13 cellular contexts compared by ENCODE assay signal in genomic region chr2:86507600-86507999, GRCh38. TPM values are rescaled to one million over a fixed set of nuclear protein-coding genes. Genes with fewer than 3 reads are reported as not detected.
DNase-seq lines count a peak whose midpoint lies in the region; ATAC-seq and TF ChIP-seq lines count a peak whose summit lies in the region.
"Had no signal": no experiment of that assay in that cellular context is flagged by ENCODE, and none has a peak within 500 bp of the region (broad histone marks: within the 10 kb centered on the region; RNA-seq: fewer than 3 reads in every experiment).

No MANE protein-coding gene starts in this region.

- H3K36me3 ChIP-seq in left ventricle myocardium inferior: peaks cover 73% of the 10 kb centered on the region
- peaks cover 7 to 73% of the 10 kb centered on the region in 2 donors for H3K36me3 ChIP-seq in psoas muscle (ENCODE audit: insufficient read depth in 1 of 2, low read depth in 1 of 2)

- DNase-seq in Right ventricle myocardium superior (no peak), cardiac septum (ENCODE audit: low spot score) (no peak), left ventricle myocardium inferior (no peak), psoas muscle (no peak), Kasumi-1 (lab: John Stamatoyannopoulos, UW) (no peak)
- DNase-seq: Calu3; CD8-positive, alpha-beta T cell; DMS79 treated with DMSO at 0.1 percent for 48 hours; GF-D8; GM23248; HCEC 1CT had no signal

- no peaks in the 10 kb centered on the region for H3K27me3 ChIP-seq in left ventricle myocardium inferior (ENCODE audit: low read depth)
- H3K27me3 ChIP-seq in psoas muscle (ENCODE audit: insufficient read depth in 3 of 3, low read length in 2 of 3): no peaks in the 10 kb centered on the region
- H3K27me3 ChIP-seq: BLaER1 treated with 17β-estradiol and CSF1 and Interleukin-3, amounts not matched to agents 10 nM and 100 nM had no signal

- WGBS in psoas muscle, 3 donors: 35 to 40% (median 38%) methylated on average over 7 of the region's 7 CpGs

- TF ChIP-seq CTCF in left ventricle myocardium inferior (IDR thresholded peaks at IDR 0.05; ENCODE audit: borderline replicate concordance): no peak
- no peak for TF ChIP-seq CTCF in psoas muscle (IDR thresholded peaks at IDR 0.05)

- intact Hi-C loops in Right ventricle myocardium superior (cut with DNase I): no loop called here
- intact Hi-C loops in cardiac septum (cut with DNase I): no loop called here
- intact Hi-C loops in left ventricle myocardium inferior (cut with micrococcal nuclease): no loop called here
- intact Hi-C loops in psoas muscle (cut with DNase I): no loop called here

- ATAC-seq in Right ventricle myocardium superior (ENCODE audit: poor library complexity) (peak; percentile 64), psoas muscle (peak; percentile 19 to 83 (median 48)), GM18909 (IDR thresholded peaks at IDR 0.05; ENCODE audit: poor library complexity, unreplicated experiment) (no peak)
- ATAC-seq: CD8-positive, alpha-beta T cell had no signal

- H3K9me3 ChIP-seq in left ventricle myocardium inferior (replicated peaks) (no peaks in the 10 kb centered on the region), psoas muscle (no peaks in the 10 kb centered on the region)

- H3K4me3 ChIP-seq in left ventricle myocardium inferior (no peak overlapping the region), psoas muscle (no peak overlapping the region)
- H3K4me3 ChIP-seq: BLaER1 treated with 17β-estradiol and CSF1 and Interleukin-3, amounts not matched to agents 10 nM and 100 nM; GM23248 had no signal

- H3K4me1 ChIP-seq in left ventricle myocardium inferior (peaks cover 48% of the 10 kb centered on the region), psoas muscle (peaks cover 24% of the 10 kb centered on the region)
- H3K4me1 ChIP-seq: BLaER1 treated with 17β-estradiol and CSF1 and Interleukin-3, amounts not matched to agents 10 nM and 100 nM had no signal

- H3K27ac ChIP-seq in left ventricle myocardium inferior (replicated peaks): peak overlapping the region; percentile 2
- no peak overlapping the region for H3K27ac ChIP-seq in psoas muscle
- H3K27ac ChIP-seq: BLaER1 treated with 17β-estradiol and CSF1 and Interleukin-3, amounts not matched to agents 10 nM and 100 nM; GM23248 had no signal

RNA-seq across cellular contexts. Expression of gene CHMP3, which starts 55.6 kb away (rescaled TPM):
- total RNA-seq in Right ventricle myocardium superior: 173 TPM
- total RNA-seq in cardiac septum: 175 TPM
- 149 TPM for total RNA-seq in left ventricle myocardium inferior
- total RNA-seq in psoas muscle: 100 to 1,000 TPM in 2 of 4 donors, 10 to 100 TPM in 2; 84.9 to 133 (median 102) TPM
- polyA plus RNA-seq in psoas muscle: 10 to 100 TPM; 63.5 to 99.8 (median 76.8) TPM
